ENCODE assay signal across 8 cellular contexts in the genomic region with DNA sequence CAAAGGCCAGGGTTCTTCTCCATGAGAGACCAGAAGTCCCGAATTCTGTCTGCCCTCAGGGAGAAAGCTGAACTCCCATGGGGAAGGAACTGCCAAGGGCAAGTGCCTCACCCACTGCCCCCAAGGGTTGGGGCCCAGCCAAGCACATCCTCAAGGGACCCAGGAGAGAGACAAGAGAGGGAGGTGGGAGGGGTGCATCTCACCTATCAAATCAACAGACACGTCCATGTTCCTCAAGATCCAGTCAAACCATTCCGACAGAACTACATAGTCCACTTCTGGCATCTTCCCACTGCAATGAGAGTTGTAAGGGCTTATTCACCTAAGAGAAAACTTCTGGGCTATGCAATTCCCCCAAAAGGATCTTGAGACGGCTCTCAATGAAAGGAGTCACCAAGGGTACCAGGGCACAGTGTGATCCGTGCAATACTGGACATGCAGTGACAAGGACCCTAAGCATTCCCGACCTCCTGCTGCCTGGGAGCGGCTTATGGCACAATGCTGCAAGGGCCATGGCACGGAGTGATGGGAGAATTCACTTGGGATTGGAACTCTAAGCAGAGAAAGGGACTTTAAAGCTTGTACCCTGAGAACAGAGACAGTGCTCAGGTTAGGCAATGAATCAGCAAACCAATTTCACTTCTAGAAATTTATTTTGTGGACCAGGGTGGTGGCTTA. TPM values are rescaled to one million over a fixed set of nuclear protein-coding genes. Genes with fewer than 3 reads are reported as not detected.
A peak's percentile ranks its signal among the peaks of the same experiment; 100 is the strongest.
DNase-seq lines count a peak whose midpoint lies in the region; ATAC-seq and TF ChIP-seq lines count a peak whose summit lies in the region.

No MANE protein-coding gene starts in this region.

- POLR2A ChIA-PET in Caco-2 (lab: Charles Lee), result no interaction called here

- H3K36me3 ChIP-seq in Caco-2 (ENCODE audit: control insufficient read depth, insufficient read depth, low read length) (no peaks in the 10 kb centered on the region; the same call in 1 of the 2 replicates), Peyer's patch (no peaks in the 10 kb centered on the region), esophagus squamous epithelium (peaks cover 0 to 20% (median 0%) of the 10 kb centered on the region in 3 donors), H7 (replicated peaks; ENCODE audit: control insufficient read depth, insufficient read depth, low read length) (no peaks in the 10 kb centered on the region)

- H3K36me3 Mint-ChIP-seq in Caco-2 (ENCODE audit: insufficient read depth, unreplicated experiment), result peaks cover 9% of the 10 kb centered on the region
- peaks cover 11% of the 10 kb centered on the region for H3K36me3 Mint-ChIP-seq in progenitor cell of endocrine pancreas (ENCODE audit: insufficient read depth)

- H3K4me3 Mint-ChIP-seq in Caco-2 (ENCODE audit: unreplicated experiment) (peak overlapping the region; percentile 72), progenitor cell of endocrine pancreas (ENCODE audit: low read depth) (no peak overlapping the region)

- H3K4me3 ChIP-seq in Caco-2 (ENCODE audit: low read depth, low read length) (no peak overlapping the region), Peyer's patch (peak overlapping the region in 2 of 4 donors; percentile 31 to 34), esophagus squamous epithelium (peak overlapping the region in 1 of 4 donors; percentile 53), H7 (ENCODE audit: insufficient read depth, low read depth, low read length) (no peak overlapping the region)

- intact Hi-C loops in Caco-2 (cut with micrococcal nuclease; ENCODE audit: unreplicated experiment), result no loop called here
- intact Hi-C loops in esophagus squamous epithelium (cut with DNase I), result no loop called here

- H3K27me3 ChIP-seq in Caco-2 (replicated peaks; ENCODE audit: control insufficient read depth, insufficient read depth, low read length) (no peaks in the 10 kb centered on the region), Peyer's patch (no peaks in the 10 kb centered on the region), esophagus squamous epithelium (no peaks in the 10 kb centered on the region), H7 (ENCODE audit: control insufficient read depth, insufficient read depth, low read length) (no peaks in the 10 kb centered on the region)

- H3K27ac Mint-ChIP-seq in Caco-2 (ENCODE audit: unreplicated experiment) (peak overlapping the region; percentile 98), progenitor cell of endocrine pancreas (peak overlapping the region; percentile 80)

- H3K27me3 Mint-ChIP-seq in Caco-2 (ENCODE audit: insufficient read depth, unreplicated experiment) (no peaks in the 10 kb centered on the region), progenitor cell of endocrine pancreas (no peaks in the 10 kb centered on the region)

- no peak for TF ChIP-seq POLR2A in Peyer's patch (IDR thresholded peaks at IDR 0.05)
- no peak for TF ChIP-seq POLR2A in esophagus squamous epithelium (IDR thresholded peaks at IDR 0.05)

- TF ChIP-seq CTCF in Caco-2 (IDR thresholded peaks at IDR 0.05; ENCODE audit: insufficient read depth in 1 of 2, low read depth in 1 of 2, low read length in 1 of 2, severe bottlenecking in 1 of 2, unreplicated experiment in 1 of 2) (no peak), Peyer's patch (IDR thresholded peaks at IDR 0.05) (no peak), esophagus squamous epithelium (IDR thresholded peaks at IDR 0.05) (no peak), progenitor cell of endocrine pancreas (IDR thresholded peaks at IDR 0.05; ENCODE audit: unreplicated experiment) (no peak)

- in situ Hi-C loops in KBM-7 (cut with MboI; ENCODE audit: low pct_unique_long_range_greater_than_20kb, low sequenced_read_pairs), result no loop called here

- H3K9me3 Mint-ChIP-seq in Caco-2 (ENCODE audit: unreplicated experiment) (no peaks in the 10 kb centered on the region), progenitor cell of endocrine pancreas (ENCODE audit: low read depth) (no peaks in the 10 kb centered on the region)

- no TSS peak for BruUV-seq in Caco-2 (replicated peaks; lab: Mats Ljungman, UMichigan)

- no peak for ATAC-seq in HG02642 (IDR thresholded peaks at IDR 0.05; ENCODE audit: poor library complexity, unreplicated experiment)

- 73 to 74% methylated on average over 8 of the region's 8 CpGs for WGBS in esophagus squamous epithelium, 2 donors

- DNase-seq in Caco-2, result no peak
- DNase-seq in Peyer's patch, result peak in 2 of 3 donors; percentile 16 to 54
- no peak for DNase-seq in esophagus squamous epithelium (lab: John Stamatoyannopoulos, UW)
- DNase-seq in progenitor cell of endocrine pancreas (ENCODE audit: low spot score, unreplicated experiment), result no peak
- no peak for DNase-seq in activated CD4-positive, CD25-positive, alpha-beta regulatory T cell (lab: John Stamatoyannopoulos, UW)
- DNase-seq in H7, result no peak
- DNase-seq in KBM-7, result no peak

- H3K9me3 ChIP-seq in Caco-2 (no peaks in the 10 kb centered on the region), Peyer's patch (no peaks in the 10 kb centered on the region), esophagus squamous epithelium (no peaks in the 10 kb centered on the region)

- H3K27ac ChIP-seq in Peyer's patch, result peak overlapping the region; percentile 83 to 99 (median 92)
- H3K27ac ChIP-seq in esophagus squamous epithelium, result peak overlapping the region; percentile 86 to 95 (median 93)

- H3K4me1 ChIP-seq in Caco-2 (peaks cover 30% of the 10 kb centered on the region), Peyer's patch (peaks cover 17 to 60% (median 53%) of the 10 kb centered on the region in 4 donors), esophagus squamous epithelium (peaks cover 72 to 100% (median 79%) of the 10 kb centered on the region in 3 donors)

- CTCF ChIA-PET in Caco-2 (lab: Charles Lee), result no interaction called here

- H3K4me1 Mint-ChIP-seq in Caco-2 (ENCODE audit: low read depth, unreplicated experiment) (peaks cover 38% of the 10 kb centered on the region), progenitor cell of endocrine pancreas (ENCODE audit: low read depth) (peaks cover 20% of the 10 kb centered on the region)

RNA-seq across cellular contexts. Expression of a gene that starts 32.2 kb away (rescaled TPM):
- total RNA-seq in Caco-2 (2022) (18.2 and 19.3 TPM in 2 replicates), Peyer's patch (10 to 100 TPM; 22.8 to 33.1 (median 27.1) TPM), esophagus squamous epithelium (10 to 100 TPM in 3 of 4 donors, 1 to 10 TPM in 1; 5.6 to 22.5 (median 13.5) TPM), progenitor cell of endocrine pancreas (16.1 and 17.5 TPM in 2 replicates)
- 7.9 and 10.1 TPM in 2 replicates for total RNA-seq in H7 (2014; rRNA removed; shearing (Covaris generic))

RNA-seq across cellular contexts. Expression of a gene that starts 34.7 kb away (rescaled TPM):
- total RNA-seq in Caco-2 (2022) (96.4 and 103 TPM in 2 replicates), Peyer's patch (10 to 100 TPM in 3 of 4 donors, 1 to 10 TPM in 1; 7.5 to 47.1 (median 22.2) TPM), esophagus squamous epithelium (10 to 100 TPM in 2 of 4 donors, 1 to 10 TPM in 2; 8.6 to 34.1 (median 16.9) TPM), progenitor cell of endocrine pancreas (35.6 and 38.1 TPM in 2 replicates)
- 34.7 and 35.0 TPM in 2 replicates for total RNA-seq in H7 (2014; rRNA removed; shearing (Covaris generic))

RNA-seq across cellular contexts. Expression of a gene that starts 48.5 kb away (rescaled TPM):
- total RNA-seq in Caco-2 (2022) (5.6 and 7.1 TPM in 2 replicates), Peyer's patch (1 to 10 TPM in 3 of 4 donors, not detected in 1; 1.4 to 3.6 (median 2.1) TPM), esophagus squamous epithelium (1 to 10 TPM in 2 of 4 donors, not detected in 2; 1.3 to 1.5 TPM), progenitor cell of endocrine pancreas (8.8 and 9.0 TPM in 2 replicates)
- 1.4 and 2.1 TPM in 2 replicates for total RNA-seq in H7 (2014; rRNA removed; shearing (Covaris generic))

Comparison
In these comparisons a context has a peak if more than half of its experiments do, and no peak if none do; other contexts are left out.
1. DNase-seq: peak in Peyer's patch (2 of 3); none in Caco-2 (0 of 2), esophagus squamous epithelium (single experiment), progenitor cell of endocrine pancreas (single experiment), activated CD4-positive, CD25-positive, alpha-beta regulatory T cell (0 of 4), H7 (single experiment) and KBM-7 (single experiment).